9 cellular contexts compared by ENCODE assay signal in the genomic region with DNA sequence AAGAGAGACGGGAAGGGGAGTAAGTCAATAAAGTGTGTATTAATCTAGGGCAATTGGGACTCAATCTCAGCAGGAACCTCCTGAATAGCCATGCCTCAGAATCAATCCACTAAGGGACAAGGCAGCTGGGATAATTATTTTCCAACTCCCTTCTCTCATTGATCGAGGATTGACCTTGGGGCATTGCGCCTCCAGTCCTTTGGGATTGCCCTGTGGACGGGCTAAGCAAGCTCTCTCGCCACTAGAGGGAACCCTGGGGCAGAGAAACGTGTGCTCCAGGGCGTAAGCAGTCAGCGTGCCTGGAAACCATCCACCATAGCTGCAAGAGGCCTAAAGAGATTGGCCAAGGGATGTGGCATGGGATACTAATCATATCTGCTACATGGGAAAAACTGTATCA. TPM values are rescaled to one million over a fixed set of nuclear protein-coding genes. Genes with fewer than 3 reads are reported as not detected.
DNase-seq lines count a peak whose midpoint lies in the region; ATAC-seq, FAIRE-seq and TF ChIP-seq lines count a peak whose summit lies in the region.
"Had no signal": no experiment of that assay in that cellular context is flagged by ENCODE, and none has a peak within 500 bp of the region (broad histone marks: within the 10 kb centered on the region; RNA-seq: fewer than 3 reads in every experiment).

No MANE protein-coding gene starts in this region.

- no peak overlapping the region for H4K8ac ChIP-seq in mesendoderm (ENCODE audit: low read depth, low read length)

- no peak overlapping the region for H3K56ac ChIP-seq in mesendoderm (ENCODE audit: low read length)

- peaks cover 2% of the 10 kb centered on the region for H3K9me3 Mint-ChIP-seq in activated CD4-positive, alpha-beta T cell treated with anti-CD3 and anti-CD28 coated beads for 36 hours (ENCODE audit: low read depth)
- H3K9me3 Mint-ChIP-seq in endothelial cell (ENCODE audit: unreplicated experiment), result no peaks in the 10 kb centered on the region

- no peaks in the 10 kb centered on the region for H3K36me3 Mint-ChIP-seq in activated CD4-positive, alpha-beta T cell treated with anti-CD3 and anti-CD28 coated beads for 36 hours (ENCODE audit: low read depth)
- H3K36me3 Mint-ChIP-seq in endothelial cell (ENCODE audit: low read depth, unreplicated experiment), result no peaks in the 10 kb centered on the region
- H3K36me3 Mint-ChIP-seq: natural killer cell treated with Interleukin-12 subunit alpha and Interleukin-12 subunit beta and Interleukin-15 and Interleukin-18, amount 100 ng/mL, for 72 hours had no signal

- H3K79me1 ChIP-seq in mesendoderm (ENCODE audit: low read length), result no peaks in the 10 kb centered on the region

- H3K4me1 ChIP-seq in mesendoderm (ENCODE audit: control insufficient read depth, low read depth, low read length) (no peaks in the 10 kb centered on the region), thoracic aorta (ENCODE audit: control insufficient read depth in 1 of 2, low read depth in 2 of 2) (peaks cover 6 to 16% of the 10 kb centered on the region in 2 donors)

- no peak overlapping the region for H3K4ac ChIP-seq in mesendoderm (ENCODE audit: low read depth, low read length)

- no peak overlapping the region for H2AK5ac ChIP-seq in mesendoderm (ENCODE audit: low read length)

- no peaks in the 10 kb centered on the region for H3K36me3 ChIP-seq in mesendoderm (ENCODE audit: control insufficient read depth, insufficient read depth, low read length)
- no peaks in the 10 kb centered on the region for H3K36me3 ChIP-seq in thoracic aorta

- no peak overlapping the region for H4K5ac ChIP-seq in mesendoderm (ENCODE audit: low read length)

- H3K23ac ChIP-seq in mesendoderm (ENCODE audit: low read length), result no peak overlapping the region

- TF ChIP-seq CTCF in AG09319 (IDR thresholded peaks at IDR 0.05; ENCODE audit: low read depth, low read length) (peak; percentile 72), endothelial cell (IDR thresholded peaks at IDR 0.05; ENCODE audit: unreplicated experiment) (peak; percentile 38), thoracic aorta (IDR thresholded peaks at IDR 0.05) (peak; percentile 65)

- H3K27me3 Mint-ChIP-seq in activated CD4-positive, alpha-beta T cell treated with anti-CD3 and anti-CD28 coated beads for 36 hours, result peaks cover 19% of the 10 kb centered on the region
- H3K27me3 Mint-ChIP-seq in endothelial cell (ENCODE audit: unreplicated experiment), result no peaks in the 10 kb centered on the region

- no peak overlapping the region for H3K4me3 Mint-ChIP-seq in activated CD4-positive, alpha-beta T cell treated with anti-CD3 and anti-CD28 coated beads for 36 hours
- H3K4me3 Mint-ChIP-seq in endothelial cell (ENCODE audit: unreplicated experiment), result no peak overlapping the region
- H3K4me3 Mint-ChIP-seq: natural killer cell treated with Interleukin-12 subunit alpha and Interleukin-12 subunit beta and Interleukin-15 and Interleukin-18, amount 100 ng/mL, for 72 hours had no signal

- no peaks in the 10 kb centered on the region for H3K79me2 ChIP-seq in mesendoderm (ENCODE audit: control insufficient read depth, insufficient read depth, low read length)

- H3K4me1 Mint-ChIP-seq in activated CD4-positive, alpha-beta T cell treated with anti-CD3 and anti-CD28 coated beads for 36 hours, result no peaks in the 10 kb centered on the region
- no peaks in the 10 kb centered on the region for H3K4me1 Mint-ChIP-seq in endothelial cell (ENCODE audit: unreplicated experiment)

- POLR2A ChIA-PET in activated CD4-positive, alpha-beta T cell treated with anti-CD3 and anti-CD28 coated beads for 36 hours (lab: Charles Lee), result no interaction called here

- no peak overlapping the region for H3K4me2 ChIP-seq in mesendoderm (ENCODE audit: low read length)

- H3K27ac Mint-ChIP-seq in activated CD4-positive, alpha-beta T cell treated with anti-CD3 and anti-CD28 coated beads for 36 hours, result no peak overlapping the region
- no peak overlapping the region for H3K27ac Mint-ChIP-seq in endothelial cell (ENCODE audit: unreplicated experiment)
- H3K27ac Mint-ChIP-seq: natural killer cell treated with Interleukin-12 subunit alpha and Interleukin-12 subunit beta and Interleukin-15 and Interleukin-18, amount 100 ng/mL, for 72 hours had no signal

- peak; percentile 84 for ATAC-seq in activated CD4-positive, alpha-beta T cell treated with anti-CD3 and anti-CD28 coated beads for 36 hours
- ATAC-seq in thoracic aorta (ENCODE audit: insufficient number of reproducible peaks, low FRiP score, low read depth) (peak; percentile 54), GM18519 (IDR thresholded peaks at IDR 0.05; ENCODE audit: low FRiP score, unreplicated experiment) (no peak)

- intact Hi-C loops in activated CD4-positive, alpha-beta T cell treated with anti-CD3 and anti-CD28 coated beads for 36 hours (cut with DNase I, micrococcal nuclease), result loop anchor here in 1 of 2 experiments (1.0 kb wide), 1 partner anchor 53 kb away; no protein-coding TSS in a partner anchor

- H3K9me3 ChIP-seq in thoracic aorta, result no peaks in the 10 kb centered on the region

- no peak overlapping the region for H3K18ac ChIP-seq in mesendoderm (ENCODE audit: low read length)

- CTCF ChIA-PET in activated CD4-positive, alpha-beta T cell treated with anti-CD3 and anti-CD28 coated beads for 36 hours (lab: Charles Lee), result interaction anchor here (0.6 to 1.1 kb wide), 6 partner anchors 9 to 428 kb away, joined by 3 to 4 read pairs (median 3); a partner anchor contains a TSS

- H2BK5ac ChIP-seq in mesendoderm (ENCODE audit: low read length), result no peak overlapping the region

- H3K4me3 ChIP-seq in mesendoderm (ENCODE audit: low read length) (no peak overlapping the region), thoracic aorta (no peak overlapping the region)

- peak; percentile 34 for DNase-seq in AG09319 (ENCODE audit: extremely low read depth, low read depth)
- no peak for DNase-seq in GM18507 (ENCODE audit: extremely low spot score, insufficient read length, low read depth)
- peak; percentile 26 for DNase-seq in NCI-H1417 treated with DMSO at 0.1 percent for 48 hours (lab: John Stamatoyannopoulos, UW)
- DNase-seq in activated CD4-positive, alpha-beta T cell treated with anti-CD3 and anti-CD28 coated beads for 36 hours, result peak; percentile 76
- peak; percentile 72 for DNase-seq in endothelial cell (ENCODE audit: low spot score)
- DNase-seq in mesendoderm, result peak; percentile 90
- DNase-seq in thoracic aorta (ENCODE audit: low spot score), result no peak

- no peak overlapping the region for H2BK15ac ChIP-seq in mesendoderm (replicated peaks; ENCODE audit: low read depth)

- H2BK120ac ChIP-seq in mesendoderm (ENCODE audit: low read depth, low read length), result no peak overlapping the region

- FAIRE-seq in GM18507 (lab: Jason Lieb, UNC), result peak; percentile 73

- no peak overlapping the region for H3K27ac ChIP-seq in mesendoderm (ENCODE audit: low read depth, low read length)
- no peak overlapping the region for H3K27ac ChIP-seq in thoracic aorta

- no peak overlapping the region for H3K9ac ChIP-seq in mesendoderm (ENCODE audit: low read length)

- no CpG with 5 or more reads among the region's 8 CpGs for WGBS in mesendoderm (ENCODE audit: extremely low coverage, insufficient coverage, low lambda C conversion rate)

- H3K27me3 ChIP-seq in mesendoderm (ENCODE audit: insufficient read depth, low read length, poor library complexity), result no peaks in the 10 kb centered on the region
- H3K27me3 ChIP-seq in thoracic aorta (replicated peaks; ENCODE audit: insufficient read depth), result no peaks in the 10 kb centered on the region

RNA-seq across cellular contexts. Expression of a gene that starts 53.9 kb away (rescaled TPM):
- total RNA-seq in activated CD4-positive, alpha-beta T cell treated with anti-CD3 and anti-CD28 coated beads for 36 hours, result 10 to 100 TPM; 11.5 to 13.9 TPM
- total RNA-seq in endothelial cell (ENCODE audit: unreplicated experiment) (14.3 TPM), thoracic aorta (10 to 100 TPM in 1 of 2 donors, 1 to 10 TPM in 1; 4.3 to 13.8 TPM)
- 2.6 TPM for polyA plus RNA-seq in mesendoderm (2013, experiment 1 of 2)
- polyA plus RNA-seq in mesendoderm (2013, experiment 2 of 2), result 2.5 TPM

Comparison
In these comparisons a context has a peak if more than half of its experiments do, and no peak if none do; other contexts are left out.
1. DNase-seq: peak in AG09319 (single experiment), NCI-H1417 treated with DMSO at 0.1 percent for 48 hours (single experiment), activated CD4-positive, alpha-beta T cell treated with anti-CD3 and anti-CD28 coated beads for 36 hours (single experiment), endothelial cell (single experiment) and mesendoderm (single experiment); none in GM18507 (single experiment) and thoracic aorta (single experiment).
2. Peak in every context shown above with its lines, with median percentiles within 50 percentile points of each other: CTCF ChIP-seq.